Comparison of ENCODE assay signal across 8 cellular contexts in genomic region chr17:43211480-43212402, GRCh38. TPM values are rescaled to one million over a fixed set of nuclear protein-coding genes. Genes with fewer than 3 reads are reported as not detected.
DNase-seq lines count a peak whose midpoint lies in the region; ATAC-seq, FAIRE-seq and TF ChIP-seq lines count a peak whose summit lies in the region.

A gene with protein sequence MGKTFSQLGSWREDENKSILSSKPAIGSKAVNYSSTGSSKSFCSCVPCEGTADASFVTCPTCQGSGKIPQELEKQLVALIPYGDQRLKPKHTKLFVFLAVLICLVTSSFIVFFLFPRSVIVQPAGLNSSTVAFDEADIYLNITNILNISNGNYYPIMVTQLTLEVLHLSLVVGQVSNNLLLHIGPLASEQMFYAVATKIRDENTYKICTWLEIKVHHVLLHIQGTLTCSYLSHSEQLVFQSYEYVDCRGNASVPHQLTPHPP (plus strand): TSS chr17:43211875. CDS start chr17:43213042, 1,167 bp downstream.

- ATAC-seq in GM21423 (IDR thresholded peaks at IDR 0.05; ENCODE audit: unreplicated experiment): peak; percentile 64

- in situ Hi-C loops in Caki2 (cut with HindIII; ENCODE audit: low pct_unique_long_range_greater_than_20kb, low sequenced_read_pairs): no loop called here

- H3K27me3 ChIP-seq in bronchial epithelial cell (ENCODE audit: control insufficient read depth, insufficient read depth, low read length): no peaks in the 10 kb centered on the region

- TF ChIP-seq CTCF in WI38 (IDR thresholded peaks at IDR 0.05; ENCODE audit: low read depth, low read length): peak; percentile 17; the same call in 1 of the 2 replicates
- TF ChIP-seq CTCF in bronchial epithelial cell (IDR thresholded peaks at IDR 0.05; ENCODE audit: insufficient read depth, low read length, severe bottlenecking): peak; percentile 31

- H3K36me3 ChIP-seq in bronchial epithelial cell (ENCODE audit: control insufficient read depth, insufficient read depth, low read length): peaks cover 4% of the 10 kb centered on the region

- no peak for FAIRE-seq in bronchial epithelial cell (lab: Jason Lieb, UNC)

- peak; percentile 85 for DNase-seq in Caki2 (ENCODE audit: low read depth)
- DNase-seq in KG1 (lab: John Stamatoyannopoulos, UW): peak; percentile 89
- peak; percentile 80 for DNase-seq in bronchial epithelial cell (ENCODE audit: low read depth)
- DNase-seq in iris pigment epithelial cell (ENCODE audit: low read depth): peak; percentile 90
- DNase-seq in stimulated activated CD4-positive, alpha-beta T cell treated with anti-CD3 and anti-CD28 coated beads, Interleukin-12 subunit alpha, Interleukin-12 subunit beta, amount 100 ng/mL, for 48 hours (ENCODE audit: low read depth in 2 of 3, low spot score in 1 of 3): peak; percentile 52 to 67 (median 58)
- no peak for DNase-seq in NCI-H524 treated with DMSO at 0.1 percent for 48 hours (lab: John Stamatoyannopoulos, UW)

- H3K4me3 ChIP-seq in WI38 (ENCODE audit: low read depth, low read length): peak within 1 kb of the TSS; percentile 77
- H3K4me3 ChIP-seq in bronchial epithelial cell (ENCODE audit: low read depth, low read length): peak within 1 kb of the TSS; percentile 44

RNA-seq across cellular contexts. Expression of the gene that starts here (rescaled TPM):
- 6.7 and 8.7 TPM in 2 replicates for total RNA-seq in Caki2 (2014; rRNA removed; shearing (Covaris generic); ENCODE audit: low replicate concordance)
- total RNA-seq in bronchial epithelial cell: 0.26 and 0.38 TPM in 2 replicates

Comparison
In these comparisons a context has a peak if more than half of its experiments do, and no peak if none do; other contexts are left out.
1. Peak in DNase-seq and H3K4me3 ChIP-seq in bronchial epithelial cell; RNA of the gene not detected or under 1 TPM.